In the genomic region with DNA sequence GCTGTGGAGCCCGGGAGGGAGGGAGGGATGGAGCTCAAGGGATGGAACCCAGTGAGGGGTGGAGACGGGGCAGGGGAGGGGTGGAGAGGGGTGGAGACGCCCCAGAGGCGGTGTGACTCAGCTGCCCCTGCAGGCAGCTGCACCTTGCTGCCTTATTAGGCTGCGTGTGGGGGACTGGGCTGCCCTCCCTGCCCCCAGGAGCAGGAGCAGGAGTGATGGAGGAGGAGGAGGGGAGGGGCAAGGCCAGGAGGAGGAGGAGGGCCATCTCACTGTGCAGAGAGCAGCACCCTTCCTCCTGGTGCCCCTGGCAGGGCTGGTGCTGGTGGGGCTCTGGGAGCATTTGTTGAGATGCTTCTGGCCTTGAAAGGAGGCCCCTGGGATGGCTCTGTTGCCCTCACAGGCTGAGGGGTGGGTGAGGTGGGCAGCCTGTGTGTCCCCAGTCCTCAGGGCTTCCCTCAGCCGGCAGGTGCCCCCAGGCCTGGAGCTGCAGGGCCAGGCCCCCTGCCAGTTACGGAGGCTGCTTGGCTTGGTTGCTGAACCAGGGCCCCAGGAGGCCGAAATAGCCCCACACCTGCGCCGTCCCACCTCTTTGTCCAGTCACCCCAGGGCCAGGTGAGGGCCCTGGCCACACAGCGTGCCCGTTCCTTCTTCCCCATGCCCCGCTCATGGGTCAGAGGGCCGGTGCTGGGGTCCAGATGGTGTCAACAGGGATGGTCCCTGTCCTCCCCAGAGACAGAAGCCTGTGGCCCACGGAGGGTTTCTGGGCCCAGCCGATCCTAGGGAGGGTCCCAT, we compare ENCODE assay signal across 8 cellular contexts. TPM values are rescaled to one million over a fixed set of nuclear protein-coding genes. Genes with fewer than 3 reads are reported as not detected.
DNase-seq lines count a peak whose midpoint lies in the region; ATAC-seq, FAIRE-seq and TF ChIP-seq lines count a peak whose summit lies in the region.

No MANE protein-coding gene starts in this region.

- H3K27ac ChIP-seq in substantia nigra (ENCODE audit: low read depth, low read length, poor library complexity, severe bottlenecking), result peak overlapping the region; percentile 76

- no peak for FAIRE-seq in GM12892 (lab: Jason Lieb, UNC)

- ATAC-seq in left ventricle myocardium superior (peak; percentile 49), HG02642 (IDR thresholded peaks at IDR 0.05; ENCODE audit: poor library complexity, unreplicated experiment) (no peak), HG03196 (IDR thresholded peaks at IDR 0.05; ENCODE audit: unreplicated experiment) (no peak)

- DNase-seq in HS-27A (ENCODE audit: low read depth) (peak; percentile 56), SW480 (ENCODE audit: low spot score) (peak; percentile 50), left ventricle myocardium superior (peak; percentile 62), substantia nigra (lab: John Stamatoyannopoulos, UW) (peak in 5 of 49 donors; percentile 30 to 55 (median 40)), GM12892 (ENCODE audit: insufficient read length) (no peak)
- no peak for DNase-seq in central memory CD4-positive, alpha-beta T cell

- intact Hi-C loops in left ventricle myocardium superior (cut with micrococcal nuclease), result no loop called here

- no peak for TF ChIP-seq POLR2A in GM12892 (IDR thresholded peaks at IDR 0.05; ENCODE audit: low read depth, low read length)

RNA-seq across cellular contexts. Expression of a gene that starts 9.5 kb away (rescaled TPM):
- total RNA-seq in left ventricle myocardium superior, result 34.8 TPM
- 10.4 TPM for polyA plus RNA-seq in GM12892 (2012; ENCODE audit: missing spikeins)

RNA-seq across cellular contexts. Expression of a gene that starts 14.0 kb away (rescaled TPM):
- total RNA-seq in left ventricle myocardium superior, result 653 TPM
- 121 TPM for polyA plus RNA-seq in GM12892 (2012; ENCODE audit: missing spikeins)

RNA-seq across cellular contexts. Expression of a gene that starts 53.2 kb away (rescaled TPM):
- total RNA-seq in left ventricle myocardium superior, result not detected
- not detected for polyA plus RNA-seq in GM12892 (2012; ENCODE audit: missing spikeins)

RNA-seq across cellular contexts. Expression of a gene that starts 53.7 kb away (rescaled TPM):
- total RNA-seq in left ventricle myocardium superior, result 49.7 TPM
- not detected for polyA plus RNA-seq in GM12892 (2012; ENCODE audit: missing spikeins)

Comparison
In these comparisons a context has a peak if more than half of its experiments do, and no peak if none do; other contexts are left out.
1. DNase-seq: peak in HS-27A (single experiment), SW480 (single experiment) and left ventricle myocardium superior (single experiment); none in central memory CD4-positive, alpha-beta T cell (single experiment) and GM12892 (single experiment).